Comparison of ENCODE assay signal across 35 cellular contexts in genomic region chr10:126524526-126524925, GRCh38.
"Had no signal": no experiment of that assay in that cellular context is flagged by ENCODE, and none has a peak within 500 bp of the region (broad histone marks: within the 10 kb centered on the region; RNA-seq: fewer than 3 reads in every experiment).

No MANE protein-coding gene starts in this region.

- H3K9ac ChIP-seq: KMS-11 had no signal

- H3K4me3 Mint-ChIP-seq: activated CD4-positive, alpha-beta memory T cell treated with anti-CD3 and anti-CD28 coated beads, Interleukin-2, amount 10 ng/mL, durations not matched to agents 7 days and 5 days; activated CD8-positive, alpha-beta memory T cell treated with anti-CD3 and anti-CD28 coated beads, Interleukin-2, amount 10 ng/mL, durations not matched to agents 7 days and 5 days; activated naive CD8-positive, alpha-beta T cell treated with anti-CD3 and anti-CD28 coated beads for 36 hours; central memory CD8-positive, alpha-beta T cell had no signal

- DNase-seq: activated CD4-positive, alpha-beta memory T cell treated with anti-CD3 and anti-CD28 coated beads, Interleukin-2, amount 10 ng/mL, durations not matched to agents 7 days and 5 days; activated CD4-positive, alpha-beta T cell treated with anti-CD3 and anti-CD28 coated beads for 1 hour; activated CD4-positive, alpha-beta T cell treated with anti-CD3 and anti-CD28 coated beads for 48 hours; activated CD4-positive, CD25-positive, alpha-beta regulatory T cell; activated CD8-positive, alpha-beta memory T cell treated with anti-CD3 and anti-CD28 coated beads for 24 hours; activated CD8-positive, alpha-beta memory T cell treated with anti-CD3 and anti-CD28 coated beads, Interleukin-2, amount 10 ng/mL, durations not matched to agents 7 days and 5 days; activated CD8-positive, alpha-beta memory T cell treated with anti-CD3 and anti-CD28 coated beads, Interleukin-2, amount 50 U/mL, for 48 hours; activated effector memory CD4-positive, alpha-beta T cell treated with Interleukin-2 at 50 U/mL for 16 hours; activated naive CD4-positive, alpha-beta T cell; activated naive CD4-positive, alpha-beta T cell treated with anti-CD3 and anti-CD28 coated beads, Interleukin-2, amount 50 U/mL, for 16 hours; activated naive CD8-positive, alpha-beta T cell treated with anti-CD3 and anti-CD28 coated beads for 36 hours; activated T-cell treated with anti-CD3 and anti-CD28 coated beads, Interleukin-2, amount 50 U/mL, for 48 hours; amniotic stem cell; aorta; brain microvascular endothelial cell; MM.1S; MV-4-11; NCI-H1092; NCI-H1436 treated with DMSO at 0.1 percent for 48 hours; NCI-H1930; NCI-H2081 treated with DMSO at 0.1 percent for 48 hours; NCI-H226; NCI-H446 treated with DMSO at 0.1 percent for 48 hours; NCI-H524; NCI-H69; PC-9; SW 1271; T-helper 1 cell; T-helper 2 cell; T-helper 9 cell had no signal

- ATAC-seq: activated CD8-positive, alpha-beta memory T cell treated with anti-CD3 and anti-CD28 coated beads, Interleukin-2, amount 10 ng/mL, durations not matched to agents 7 days and 5 days; Right ventricle myocardium inferior had no signal

- H3K4me2 ChIP-seq: KMS-11, PC-9 had no signal

- H3K27me3 Mint-ChIP-seq: activated CD4-positive, alpha-beta memory T cell treated with anti-CD3 and anti-CD28 coated beads, Interleukin-2, amount 10 ng/mL, durations not matched to agents 7 days and 5 days; activated CD8-positive, alpha-beta memory T cell treated with anti-CD3 and anti-CD28 coated beads, Interleukin-2, amount 10 ng/mL, durations not matched to agents 7 days and 5 days; central memory CD8-positive, alpha-beta T cell had no signal

- H3K4me3 ChIP-seq: PC-9 had no signal

- H3K4me1 Mint-ChIP-seq: activated CD4-positive, alpha-beta memory T cell treated with anti-CD3 and anti-CD28 coated beads, Interleukin-2, amount 10 ng/mL, durations not matched to agents 7 days and 5 days; activated CD8-positive, alpha-beta memory T cell treated with anti-CD3 and anti-CD28 coated beads, Interleukin-2, amount 10 ng/mL, durations not matched to agents 7 days and 5 days; activated naive CD8-positive, alpha-beta T cell treated with anti-CD3 and anti-CD28 coated beads for 36 hours; central memory CD8-positive, alpha-beta T cell had no signal

- H3K9me3 Mint-ChIP-seq: activated naive CD8-positive, alpha-beta T cell treated with anti-CD3 and anti-CD28 coated beads for 36 hours had no signal

- H3K36me3 ChIP-seq: brain microvascular endothelial cell had no signal

- H3K27ac Mint-ChIP-seq: activated CD4-positive, alpha-beta memory T cell treated with anti-CD3 and anti-CD28 coated beads, Interleukin-2, amount 10 ng/mL, durations not matched to agents 7 days and 5 days; activated CD8-positive, alpha-beta memory T cell treated with anti-CD3 and anti-CD28 coated beads, Interleukin-2, amount 10 ng/mL, durations not matched to agents 7 days and 5 days; activated naive CD8-positive, alpha-beta T cell treated with anti-CD3 and anti-CD28 coated beads for 36 hours had no signal

- H3K27ac ChIP-seq: brain microvascular endothelial cell, KMS-11, PC-9, RWPE1, VCaP had no signal

- H2AFZ ChIP-seq: PC-9 had no signal

- H3K36me3 Mint-ChIP-seq: activated CD8-positive, alpha-beta memory T cell treated with anti-CD3 and anti-CD28 coated beads, Interleukin-2, amount 10 ng/mL, durations not matched to agents 7 days and 5 days; activated naive CD8-positive, alpha-beta T cell treated with anti-CD3 and anti-CD28 coated beads for 36 hours had no signal
